In the genomic region with DNA sequence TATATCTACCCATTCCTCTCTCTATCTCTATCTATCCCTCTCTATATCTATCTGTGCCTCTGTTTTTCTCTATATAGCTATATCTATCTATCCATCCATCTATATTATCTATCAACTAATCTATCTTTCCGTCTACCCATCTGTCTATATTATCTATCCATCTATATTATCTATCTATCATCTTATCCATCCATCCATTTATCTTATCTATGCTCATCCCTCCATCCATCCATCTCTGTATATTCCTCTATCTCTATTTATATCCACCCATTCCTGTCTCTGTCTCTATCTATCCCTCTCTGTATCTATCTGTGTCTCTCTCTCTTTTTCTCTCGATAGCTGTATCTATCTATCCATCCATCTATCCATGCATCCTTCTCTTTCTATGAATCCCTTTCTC, we compare ENCODE assay signal across 21 cellular contexts. TPM values are rescaled to one million over a fixed set of nuclear protein-coding genes. Genes with fewer than 3 reads are reported as not detected.
DNase-seq lines count a peak whose midpoint lies in the region; ATAC-seq and TF ChIP-seq lines count a peak whose summit lies in the region.
"Had no signal": no experiment of that assay in that cellular context is flagged by ENCODE, and none has a peak within 500 bp of the region (broad histone marks: within the 10 kb centered on the region; RNA-seq: fewer than 3 reads in every experiment).

No MANE protein-coding gene starts in this region.

- no peak for ATAC-seq in effector memory CD8-positive, alpha-beta T cell (replicated peaks)
- ATAC-seq in GM21526 (IDR thresholded peaks at IDR 0.05; ENCODE audit: low FRiP score, unreplicated experiment) (no peak), heart left ventricle (no peak)
- ATAC-seq: HCT116, PC-3 had no signal

- H3K4me3 Mint-ChIP-seq in activated naive CD8-positive, alpha-beta T cell, result no peak overlapping the region
- no peak overlapping the region for H3K4me3 Mint-ChIP-seq in activated naive CD8-positive, alpha-beta T cell treated with anti-CD3 and anti-CD28 coated beads for 36 hours
- H3K4me3 Mint-ChIP-seq in effector memory CD8-positive, alpha-beta T cell, result no peak overlapping the region
- H3K4me3 Mint-ChIP-seq: IgD-negative memory B cell had no signal

- no peak overlapping the region for H3K4me3 ChIP-seq in heart left ventricle
- H3K4me3 ChIP-seq: BLaER1 treated with 17β-estradiol and CSF1 and Interleukin-3, amounts not matched to agents 10 nM and 100 nM; MG63 had no signal

- intact Hi-C loops in heart left ventricle (cut with DNase I), result no loop called here

- H3K4me1 ChIP-seq in heart left ventricle, result peaks cover 0 to 6% (median 0%) of the 10 kb centered on the region in 12 donors

- H3K27me3 Mint-ChIP-seq in activated naive CD8-positive, alpha-beta T cell, result no peaks in the 10 kb centered on the region
- no peaks in the 10 kb centered on the region for H3K27me3 Mint-ChIP-seq in activated naive CD8-positive, alpha-beta T cell treated with anti-CD3 and anti-CD28 coated beads for 36 hours
- H3K27me3 Mint-ChIP-seq in effector memory CD8-positive, alpha-beta T cell, result no peaks in the 10 kb centered on the region
- H3K27me3 Mint-ChIP-seq: IgD-negative memory B cell had no signal

- WGBS in heart left ventricle, 4 donors, result 74 to 96% (median 93%) methylated on average over 2 of the region's 2 CpGs

- peaks cover 3 to 99% (median 88%) of the 10 kb centered on the region in 9 donors for H3K36me3 ChIP-seq in heart left ventricle

- TF ChIP-seq POLR2A in heart left ventricle (IDR thresholded peaks at IDR 0.05), result no peak

- no peaks in the 10 kb centered on the region for H3K9me3 ChIP-seq in heart left ventricle
- H3K9me3 ChIP-seq: BLaER1 treated with 17β-estradiol and CSF1 and Interleukin-3, amounts not matched to agents 10 nM and 100 nM; MG63 had no signal

- H3K27me3 ChIP-seq in heart left ventricle, result no peaks in the 10 kb centered on the region
- H3K27me3 ChIP-seq: BLaER1 treated with 17β-estradiol and CSF1 and Interleukin-3, amounts not matched to agents 10 nM and 100 nM; MG63 had no signal

- peak overlapping the region; percentile 6 for H3K27ac Mint-ChIP-seq in activated naive CD8-positive, alpha-beta T cell
- H3K27ac Mint-ChIP-seq in activated naive CD8-positive, alpha-beta T cell treated with anti-CD3 and anti-CD28 coated beads for 36 hours, result no peak overlapping the region
- peak overlapping the region; percentile 3 to 36 for H3K27ac Mint-ChIP-seq in effector memory CD8-positive, alpha-beta T cell

- DNase-seq in activated naive CD8-positive, alpha-beta T cell treated with anti-CD3 and anti-CD28 coated beads for 36 hours, result no peak
- no peak for DNase-seq in effector memory CD8-positive, alpha-beta T cell
- DNase-seq in heart left ventricle, result no peak
- DNase-seq: DMS79, GOT3, Kasumi-1, MG63, NCI-H1092, NCI-H1436 treated with DMSO at 0.1 percent for 48 hours, NCI-H2029, NCI-H345, NCI-H526, PC-3, RPMI8226, SHP77 treated with DMSO at 0.1 percent for 48 hours had no signal

- H3K9me3 Mint-ChIP-seq in activated naive CD8-positive, alpha-beta T cell (ENCODE audit: low read depth), result no peaks in the 10 kb centered on the region
- no peaks in the 10 kb centered on the region for H3K9me3 Mint-ChIP-seq in activated naive CD8-positive, alpha-beta T cell treated with anti-CD3 and anti-CD28 coated beads for 36 hours
- H3K9me3 Mint-ChIP-seq in effector memory CD8-positive, alpha-beta T cell, result no peaks in the 10 kb centered on the region
- H3K9me3 Mint-ChIP-seq: IgD-negative memory B cell had no signal

- peaks cover 4% of the 10 kb centered on the region for H3K36me3 Mint-ChIP-seq in activated naive CD8-positive, alpha-beta T cell
- peaks cover 7% of the 10 kb centered on the region for H3K36me3 Mint-ChIP-seq in activated naive CD8-positive, alpha-beta T cell treated with anti-CD3 and anti-CD28 coated beads for 36 hours
- peaks cover 81% of the 10 kb centered on the region for H3K36me3 Mint-ChIP-seq in effector memory CD8-positive, alpha-beta T cell (ENCODE audit: insufficient read depth)

- H3K27ac ChIP-seq in heart left ventricle, result no peak overlapping the region
- H3K27ac ChIP-seq: BLaER1 treated with 17β-estradiol and CSF1 and Interleukin-3, amounts not matched to agents 10 nM and 100 nM had no signal

- no peaks in the 10 kb centered on the region for H3K4me1 Mint-ChIP-seq in activated naive CD8-positive, alpha-beta T cell (ENCODE audit: low read depth)
- H3K4me1 Mint-ChIP-seq in activated naive CD8-positive, alpha-beta T cell treated with anti-CD3 and anti-CD28 coated beads for 36 hours, result peaks cover 2% of the 10 kb centered on the region
- peaks cover 14 to 27% of the 10 kb centered on the region in 2 donors for H3K4me1 Mint-ChIP-seq in effector memory CD8-positive, alpha-beta T cell (ENCODE audit: low read depth in 2 of 2)
- H3K4me1 Mint-ChIP-seq: IgD-negative memory B cell had no signal

- TF ChIP-seq CTCF in heart left ventricle (IDR thresholded peaks at IDR 0.05), result no peak

RNA-seq across cellular contexts. Expression of a gene that starts 14.2 kb away (rescaled TPM):
- total RNA-seq in activated naive CD8-positive, alpha-beta T cell treated with anti-CD3 and anti-CD28 coated beads for 36 hours, result under 1 TPM; 0.25 to 0.40 TPM
- under 1 TPM in 1 of 9 donors, not detected in 8; 0.35 TPM for total RNA-seq in heart left ventricle
- polyA plus RNA-seq in heart left ventricle, result under 1 TPM in 1 of 2 donors, not detected in 1; 0.15 TPM
- total RNA-seq: A673 had no signal
- polyA plus RNA-seq: IgD-negative memory B cell had no signal

RNA-seq across cellular contexts. Expression of a gene that starts 27.8 kb away (rescaled TPM):
- total RNA-seq in activated naive CD8-positive, alpha-beta T cell treated with anti-CD3 and anti-CD28 coated beads for 36 hours, result 100 to 1,000 TPM; 168 to 169 TPM
- 100 to 1,000 TPM; 119 to 206 (median 136) TPM for total RNA-seq in heart left ventricle
- polyA plus RNA-seq in heart left ventricle, result 100 to 1,000 TPM; 109 to 126 TPM

RNA-seq across cellular contexts. Expression of a gene that starts 35.0 kb away (rescaled TPM):
- total RNA-seq in activated naive CD8-positive, alpha-beta T cell treated with anti-CD3 and anti-CD28 coated beads for 36 hours, result 10 to 100 TPM; 22.5 to 24.8 TPM
- total RNA-seq in heart left ventricle, result 10 to 100 TPM; 44.9 to 82.7 (median 49.3) TPM
- polyA plus RNA-seq in heart left ventricle, result 10 to 100 TPM; 54.9 to 87.4 TPM

RNA-seq across cellular contexts. Expression of a gene that starts 41.8 kb away (rescaled TPM):
- total RNA-seq in activated naive CD8-positive, alpha-beta T cell treated with anti-CD3 and anti-CD28 coated beads for 36 hours, result 100 to 1,000 TPM; 300 to 306 TPM
- total RNA-seq in heart left ventricle, result 10 to 100 TPM; 18.0 to 44.4 (median 30.2) TPM
- 100 to 1,000 TPM in 1 of 2 donors, 10 to 100 TPM in 1; 42.4 to 109 TPM for polyA plus RNA-seq in heart left ventricle

RNA-seq across cellular contexts. Expression of a gene that starts 57.3 kb away (rescaled TPM):
- total RNA-seq in activated naive CD8-positive, alpha-beta T cell treated with anti-CD3 and anti-CD28 coated beads for 36 hours, result 10 to 100 TPM; 45.0 to 45.7 TPM
- 10 to 100 TPM; 34.7 to 70.6 (median 44.8) TPM for total RNA-seq in heart left ventricle
- 10 to 100 TPM; 27.5 to 69.1 TPM for polyA plus RNA-seq in heart left ventricle
